In the genomic region with DNA sequence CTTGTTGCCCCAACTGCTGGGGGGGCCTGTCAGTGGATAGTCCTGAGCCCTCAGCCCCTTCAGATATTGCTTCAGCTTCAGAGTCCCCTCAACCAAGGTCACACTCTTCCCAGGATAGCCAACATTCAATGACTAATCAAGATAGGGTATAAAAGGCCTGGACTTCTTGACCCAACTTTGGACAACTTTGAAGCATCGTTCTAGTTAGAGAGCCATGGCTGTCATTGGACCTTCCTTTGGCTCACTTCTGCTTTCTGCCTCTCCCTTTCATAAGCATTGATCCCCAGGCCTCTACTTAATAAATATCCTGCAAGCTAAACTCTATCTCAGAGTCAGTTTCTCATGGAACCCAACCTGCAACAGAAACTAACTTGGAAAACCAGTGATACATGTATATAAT, we compare ENCODE assay signal across 11 cellular contexts. TPM values are rescaled to one million over a fixed set of nuclear protein-coding genes. Genes with fewer than 3 reads are reported as not detected.
"Had no signal": no experiment of that assay in that cellular context is flagged by ENCODE, and none has a peak within 500 bp of the region (broad histone marks: within the 10 kb centered on the region; RNA-seq: fewer than 3 reads in every experiment).

No MANE protein-coding gene starts in this region.

- H3K9me3 Mint-ChIP-seq: HFFc6 had no signal

- H3K4me3 Mint-ChIP-seq: HFFc6 had no signal

- DNase-seq: GM23248, GOT3, H7, HFFc6, IMR-90, KG1 had no signal

- ATAC-seq: HCT116, K562 had no signal

- FAIRE-seq: HTR-8/SVneo, K562 had no signal

- H3K27ac Mint-ChIP-seq: HFFc6 had no signal

RNA-seq across cellular contexts. Expression of a gene that starts 31.3 kb away (rescaled TPM):
- total RNA-seq: H4, HFFc6, HT-29, IMR-90, K562 had no signal
- polyA plus RNA-seq: GM23248, IMR-90, K562 had no signal
